8 cellular contexts compared by ENCODE assay signal in the genomic region with DNA sequence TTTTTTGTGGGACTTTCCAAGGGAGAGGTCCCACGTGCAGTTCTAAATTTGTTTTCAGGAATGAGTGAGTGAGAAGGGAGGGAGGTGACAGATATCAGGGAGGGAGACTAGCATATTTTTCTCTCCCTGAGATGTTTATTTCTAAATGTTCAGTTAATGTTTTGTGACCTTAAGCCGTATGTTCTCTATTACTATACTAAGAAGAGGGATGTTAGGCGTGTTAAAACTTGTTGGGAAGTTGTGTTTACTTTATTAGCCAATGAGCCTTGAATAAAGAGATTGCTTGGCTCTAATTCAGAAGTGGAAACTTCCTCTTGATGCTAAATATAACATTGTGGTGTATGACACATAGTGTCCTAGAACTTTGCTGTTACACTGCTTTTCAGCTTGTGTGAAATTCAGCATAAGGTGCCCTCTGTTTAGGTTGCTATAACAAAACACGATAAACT. TPM values are rescaled to one million over a fixed set of nuclear protein-coding genes. Genes with fewer than 3 reads are reported as not detected.
DNase-seq lines count a peak whose midpoint lies in the region; ATAC-seq, FAIRE-seq and TF ChIP-seq lines count a peak whose summit lies in the region.

No MANE protein-coding gene starts in this region.

- H3K36me3 Mint-ChIP-seq in activated CD4-positive, alpha-beta memory T cell treated with anti-CD3 and anti-CD28 coated beads, Interleukin-2, amount 10 ng/mL, durations not matched to agents 7 days and 5 days (ENCODE audit: low read depth), result no peaks in the 10 kb centered on the region

- POLR2A ChIA-PET in RWPE1 (lab: Yijun Ruan, JAX; ENCODE audit: low non-redundant PET), result no interaction called here
- POLR2A ChIA-PET in activated CD4-positive, alpha-beta memory T cell treated with anti-CD3 and anti-CD28 coated beads, Interleukin-2, amount 10 ng/mL, durations not matched to agents 7 days and 5 days (lab: Charles Lee), result no interaction called here

- peak; percentile 62 for DNase-seq in DMS 273 (lab: John Stamatoyannopoulos, UW; ENCODE audit: unreplicated experiment)
- DNase-seq in HFF-Myc (ENCODE audit: extremely low read depth, low read depth), result peak; percentile 36
- DNase-seq in RWPE1 (ENCODE audit: low spot score), result peak; percentile 75
- peak; percentile 41 for DNase-seq in keratinocyte (ENCODE audit: low read depth, low spot score)
- no peak for DNase-seq in activated CD4-positive, alpha-beta memory T cell treated with anti-CD3 and anti-CD28 coated beads, Interleukin-2, amount 10 ng/mL, durations not matched to agents 7 days and 5 days
- no peak for DNase-seq in DMS79 (lab: John Stamatoyannopoulos, UW)
- DNase-seq in thyroid gland, result no peak

- H3K9me1 ChIP-seq in keratinocyte (ENCODE audit: control insufficient read depth, extremely low read depth, insufficient read depth, low read length), result no peaks in the 10 kb centered on the region

- H3K9me3 ChIP-seq in keratinocyte (ENCODE audit: control insufficient read depth, low read depth, low read length) (no peaks in the 10 kb centered on the region), thyroid gland (no peaks in the 10 kb centered on the region)

- H3K4me3 ChIP-seq in HFF-Myc (replicated peaks; ENCODE audit: low read depth, low read length) (no peak overlapping the region), keratinocyte (ENCODE audit: control insufficient read depth in 2 of 3, extremely low read depth in 1 of 3, insufficient read depth in 2 of 3, low read depth in 1 of 3, low read length in 3 of 3) (no peak overlapping the region), thyroid gland (replicated peaks in 1 of 3) (no peak overlapping the region)

- H3K36me3 ChIP-seq in keratinocyte (ENCODE audit: control insufficient read depth in 2 of 2, extremely low read depth in 1 of 2, insufficient read depth in 2 of 2, low read length in 2 of 2) (no peaks in the 10 kb centered on the region), thyroid gland (no peaks in the 10 kb centered on the region)

- H3K27ac Mint-ChIP-seq in activated CD4-positive, alpha-beta memory T cell treated with anti-CD3 and anti-CD28 coated beads, Interleukin-2, amount 10 ng/mL, durations not matched to agents 7 days and 5 days, result no peak overlapping the region

- no peaks in the 10 kb centered on the region for H3K79me2 ChIP-seq in keratinocyte (ENCODE audit: control insufficient read depth, insufficient read depth, low read length)

- peak overlapping the region; percentile 42 for H3K4me2 ChIP-seq in keratinocyte (ENCODE audit: control insufficient read depth, extremely low read depth, insufficient read depth, low read depth, low read length)

- H3K27ac ChIP-seq in RWPE1 (no peak overlapping the region), keratinocyte (ENCODE audit: control insufficient read depth, insufficient read depth, low read length) (peak overlapping the region; percentile 15), thyroid gland (no peak overlapping the region)

- intact Hi-C loops in thyroid gland (cut with DNase I), result no loop called here

- no peak for TF ChIP-seq CTCF in HFF-Myc (IDR thresholded peaks at IDR 0.05; ENCODE audit: low read depth, low read length, missing control alignments)
- TF ChIP-seq CTCF in RWPE1 (conservative IDR thresholded peaks at IDR 0.05; ENCODE audit: low read depth), result no peak
- TF ChIP-seq CTCF in keratinocyte (optimal IDR thresholded peaks at IDR 0.05 in 1 of 3, IDR thresholded peaks at IDR 0.05 in 1 of 3, conservative IDR thresholded peaks at IDR 0.05 in 1 of 3; ENCODE audit: extremely low read depth in 1 of 3, insufficient read depth in 2 of 3, low read length in 3 of 3), result no peak
- TF ChIP-seq CTCF in thyroid gland (IDR thresholded peaks at IDR 0.05), result no peak

- WGBS in thyroid gland, 2 donors, result 45 to 61% methylated on average over 4 of the region's 4 CpGs

- H2AFZ ChIP-seq in keratinocyte (ENCODE audit: control insufficient read depth, low read length), result no peak overlapping the region

- H4K20me1 ChIP-seq in keratinocyte (ENCODE audit: control insufficient read depth, extremely low read depth, insufficient read depth, low read length), result no peaks in the 10 kb centered on the region

- peaks cover 12% of the 10 kb centered on the region for H3K27me3 Mint-ChIP-seq in activated CD4-positive, alpha-beta memory T cell treated with anti-CD3 and anti-CD28 coated beads, Interleukin-2, amount 10 ng/mL, durations not matched to agents 7 days and 5 days

- CTCF ChIA-PET in RWPE1 (lab: Yijun Ruan, JAX), result interaction anchor here (0.7 kb wide), 1 partner anchor 14 kb away, joined by 3 read pairs; no protein-coding TSS in a partner anchor
- CTCF ChIA-PET in activated CD4-positive, alpha-beta memory T cell treated with anti-CD3 and anti-CD28 coated beads, Interleukin-2, amount 10 ng/mL, durations not matched to agents 7 days and 5 days (lab: Charles Lee), result no interaction called here

- H3K9ac ChIP-seq in keratinocyte (ENCODE audit: control insufficient read depth, extremely low read depth, insufficient read depth, low read length), result no peak overlapping the region

- ATAC-seq in HG02885 (IDR thresholded peaks at IDR 0.05; ENCODE audit: poor library complexity, unreplicated experiment), result no peak

- no peak for TF ChIP-seq POLR2A in thyroid gland (IDR thresholded peaks at IDR 0.05)

- H3K4me1 Mint-ChIP-seq in activated CD4-positive, alpha-beta memory T cell treated with anti-CD3 and anti-CD28 coated beads, Interleukin-2, amount 10 ng/mL, durations not matched to agents 7 days and 5 days, result peaks cover 2% of the 10 kb centered on the region

- H3K4me1 ChIP-seq in keratinocyte (ENCODE audit: control insufficient read depth, extremely low read depth, insufficient read depth, low read length), result peaks cover 14% of the 10 kb centered on the region
- H3K4me1 ChIP-seq in thyroid gland, result peaks cover 0 to 10% of the 10 kb centered on the region in 2 donors

- dilution Hi-C loops in keratinocyte (cut with MboI; ENCODE audit: extremely low pct_ligation_motif_present, low sequenced_read_pairs), result no loop called here

- H3K4me3 Mint-ChIP-seq in activated CD4-positive, alpha-beta memory T cell treated with anti-CD3 and anti-CD28 coated beads, Interleukin-2, amount 10 ng/mL, durations not matched to agents 7 days and 5 days, result no peak overlapping the region

- H3K27me3 ChIP-seq in keratinocyte (ENCODE audit: control insufficient read depth, extremely low read depth, insufficient read depth, low read length) (no peaks in the 10 kb centered on the region), thyroid gland (no peaks in the 10 kb centered on the region)

- peaks cover 4% of the 10 kb centered on the region for H3K9me3 Mint-ChIP-seq in activated CD4-positive, alpha-beta memory T cell treated with anti-CD3 and anti-CD28 coated beads, Interleukin-2, amount 10 ng/mL, durations not matched to agents 7 days and 5 days

- FAIRE-seq in keratinocyte (lab: Jason Lieb, UNC), result peak; percentile 91

RNA-seq across cellular contexts. Expression of gene DNAH11, which starts 37.3 kb away (rescaled TPM):
- polyA plus RNA-seq in keratinocyte, result under 0.01 to 0.21 TPM (median 0.09 TPM) in 3 replicates
- polyA plus RNA-seq in keratinocyte (2011; ENCODE audit: low read depth), result not detected
- 0.04 TPM in 2 replicates for polyA plus RNA-seq in keratinocyte (2011; cell fraction: cytosol; rRNA removed)
- polyA plus RNA-seq in keratinocyte (2011; cell fraction: nucleus; rRNA removed), result 0.23 and 0.62 TPM in 2 replicates
- polyA plus RNA-seq in keratinocyte (2012; ENCODE audit: low replicate concordance), result 0.03 and 0.16 TPM in 2 replicates
- polyA minus RNA-seq in keratinocyte, result under 0.01 to 0.10 TPM in 2 of 3 replicates, not detected in the other
- polyA minus RNA-seq in keratinocyte (2011; cell fraction: cytosol; rRNA and poly(A)+ RNA removed), result not detected
- polyA minus RNA-seq in keratinocyte (2011; cell fraction: nucleus; rRNA and poly(A)+ RNA removed), result under 0.01 TPM in 2 replicates
- total RNA-seq in activated CD4-positive, alpha-beta memory T cell treated with anti-CD3 and anti-CD28 coated beads, Interleukin-2, amount 10 ng/mL, durations not matched to agents 7 days and 5 days, result 1 to 10 TPM; 2.1 to 2.2 TPM
- total RNA-seq in thyroid gland, result 10 to 100 TPM in 2 of 4 donors, 1 to 10 TPM in 2; 3.9 to 29.9 (median 10.9) TPM

Comparison
In these comparisons a context has a peak if more than half of its experiments do, and no peak if none do; other contexts are left out.
1. DNase-seq: peak in DMS 273 (single experiment), HFF-Myc (single experiment), RWPE1 (single experiment) and keratinocyte (single experiment); none in activated CD4-positive, alpha-beta memory T cell treated with anti-CD3 and anti-CD28 coated beads, Interleukin-2, amount 10 ng/mL, durations not matched to agents 7 days and 5 days (single experiment), DMS79 (single experiment) and thyroid gland (0 of 2).